8 cellular contexts compared by ENCODE assay signal in genomic region chr9:120928015-120928719, GRCh38. TPM values are rescaled to one million over a fixed set of nuclear protein-coding genes. Genes with fewer than 3 reads are reported as not detected.
DNase-seq lines count a peak whose midpoint lies in the region; ATAC-seq and TF ChIP-seq lines count a peak whose summit lies in the region.

No MANE protein-coding gene starts in this region.

- peak overlapping the region; percentile 94 for H3K27ac ChIP-seq in OCI-LY3 (ENCODE audit: low read length)
- peak overlapping the region; percentile 65 for H3K27ac ChIP-seq in cingulate gyrus (ENCODE audit: low read depth, low read length)
- peak overlapping the region; percentile 84 to 98 for H3K27ac ChIP-seq in lung (ENCODE audit: low read depth in 1 of 2, low read length in 1 of 2)
- peak overlapping the region; percentile 91 for H3K27ac ChIP-seq in thymus (ENCODE audit: low read depth)

- peak overlapping the region; percentile 95 for H3K4me2 ChIP-seq in OCI-LY3 (ENCODE audit: low read length)

- peaks cover 73% of the 10 kb centered on the region for H3K79me2 ChIP-seq in OCI-LY3 (ENCODE audit: low read length)

- H4K20me1 ChIP-seq in OCI-LY3 (ENCODE audit: insufficient read depth, low read length): no peaks in the 10 kb centered on the region

- peak overlapping the region; percentile 98 for H3K9ac ChIP-seq in OCI-LY3 (ENCODE audit: low read length)

- H3K9me3 ChIP-seq in OCI-LY3 (ENCODE audit: insufficient read depth, low read length) (no peaks in the 10 kb centered on the region), lung (ENCODE audit: control insufficient read depth in 2 of 2, insufficient read depth in 1 of 2, low read length in 1 of 2) (peaks cover 0 to 1% of the 10 kb centered on the region in 2 donors), thymus (ENCODE audit: control insufficient read depth) (no peaks in the 10 kb centered on the region)

- no peaks in the 10 kb centered on the region for H3K27me3 ChIP-seq in OCI-LY3 (ENCODE audit: low read depth, low read length)
- no peaks in the 10 kb centered on the region for H3K27me3 ChIP-seq in lung (ENCODE audit: control insufficient read depth, insufficient read depth)
- H3K27me3 ChIP-seq in thymus (ENCODE audit: control insufficient read depth, insufficient read depth): no peaks in the 10 kb centered on the region

- peak overlapping the region; percentile 80 for H3K4me3 ChIP-seq in GM12864 (ENCODE audit: low read depth, low read length)
- peak overlapping the region; percentile 85 for H3K4me3 ChIP-seq in OCI-LY3 (ENCODE audit: low read length)
- H3K4me3 ChIP-seq in lung: peak overlapping the region; percentile 67
- peak overlapping the region; percentile 67 for H3K4me3 ChIP-seq in thymus (ENCODE audit: low read length)

- no peak overlapping the region for H2AFZ ChIP-seq in OCI-LY3 (ENCODE audit: low read depth, low read length)

- WGBS in lung, 2 donors: 17 to 20% methylated on average over 31 of the region's 31 CpGs
- WGBS in thymus: 37% methylated on average over 31 of the region's 31 CpGs

- H3K36me3 ChIP-seq in OCI-LY3 (replicated peaks; ENCODE audit: low read depth, low read length): peaks cover 22% of the 10 kb centered on the region
- H3K36me3 ChIP-seq in lung (ENCODE audit: control insufficient read depth in 2 of 2, insufficient read depth in 2 of 2, low read length in 2 of 2): no peaks in the 10 kb centered on the region
- H3K36me3 ChIP-seq in thymus (ENCODE audit: control insufficient read depth, insufficient read depth): no peaks in the 10 kb centered on the region

- TF ChIP-seq CTCF in GM12864 (IDR thresholded peaks at IDR 0.05; ENCODE audit: low read depth, low read length, missing control alignments) (no peak), OCI-LY3 (IDR thresholded peaks at IDR 0.05; ENCODE audit: low read depth, low read length) (no peak), lung (IDR thresholded peaks at IDR 0.05; ENCODE audit: control extremely low read depth, extremely low read depth) (no peak)

- H3K4me1 ChIP-seq in OCI-LY3 (ENCODE audit: low read length): peaks cover 89% of the 10 kb centered on the region
- H3K4me1 ChIP-seq in lung (ENCODE audit: control insufficient read depth in 2 of 2, insufficient read depth in 2 of 2, low read length in 2 of 2): peaks cover 0 to 12% of the 10 kb centered on the region in 2 donors
- H3K4me1 ChIP-seq in thymus (ENCODE audit: control insufficient read depth, insufficient read depth, low read length): peaks cover 47% of the 10 kb centered on the region

- DNase-seq in GM12864 (ENCODE audit: low read depth) (no peak), lung (ENCODE audit: low spot score) (peak; percentile 58), HK-2 (ENCODE audit: unreplicated experiment) (no peak)

- ATAC-seq in lung (ENCODE audit: insufficient read depth, low FRiP score) (peak; percentile 64), HG03378 (IDR thresholded peaks at IDR 0.05; ENCODE audit: unreplicated experiment) (no peak), HG02981 (IDR thresholded peaks at IDR 0.05; ENCODE audit: unreplicated experiment) (no peak)

RNA-seq across cellular contexts. Expression of gene TRAF1, which starts 1.6 kb away (rescaled TPM):
- 1 to 10 TPM; 5.8 to 6.4 TPM for total RNA-seq in lung
- polyA plus RNA-seq in lung (10 to 100 TPM in 1 of 2 donors, 1 to 10 TPM in 1; 3.9 to 23.1 TPM), thymus (21.7 TPM)

RNA-seq across cellular contexts. Expression of gene PHF19, which starts 51.2 kb away (rescaled TPM):
- total RNA-seq in lung: 10 to 100 TPM; 21.8 to 25.1 TPM
- polyA plus RNA-seq in lung (10 to 100 TPM; 20.3 to 21.6 TPM), thymus (32.6 TPM)
